ENCODE assay signal across 8 cellular contexts in genomic region chr15:25739687-25740121, GRCh38.
DNase-seq lines count a peak whose midpoint lies in the region; ATAC-seq, FAIRE-seq and TF ChIP-seq lines count a peak whose summit lies in the region.

No MANE protein-coding gene starts in this region.

- no TSS peak for BruUV-seq in mammary epithelial cell (replicated peaks; lab: Mats Ljungman, UMichigan)

- no peak overlapping the region for H2BK20ac ChIP-seq in H1 (ENCODE audit: low read length)

- no peak overlapping the region for H4K5ac ChIP-seq in H1 (ENCODE audit: insufficient read length, low read depth, low read length)

- H4K20me1 ChIP-seq in H1 (replicated peaks in 1 of 2; ENCODE audit: control insufficient read depth in 1 of 2, insufficient read depth in 2 of 2, low read length in 2 of 2) (no peaks in the 10 kb centered on the region), mammary epithelial cell (ENCODE audit: insufficient read depth, low read length) (no peaks in the 10 kb centered on the region)

- WGBS in H1 (ENCODE audit: extremely low coverage in 1 of 2, insufficient coverage in 1 of 2, insufficient read length in 1 of 2, insufficient replicate concordance in 2 of 2, low coverage in 1 of 2, low lambda C conversion rate in 2 of 2, missing lambda C conversion rate in 1 of 2), 2 experiments = 90% methylated on average over 7 of the region's 7 CpGs; no CpG with 5 or more reads in 1 of the 2 experiments
- WGBS in small intestine, 3 donors = 56 to 71% (median 59%) methylated on average over 7 of the region's 7 CpGs
- 24% methylated on average over 5 of the region's 7 CpGs for WGBS in mammary epithelial cell (ENCODE audit: low coverage, missing lambda C conversion rate)

- no peak overlapping the region for H3K56ac ChIP-seq in H1 (replicated peaks; ENCODE audit: insufficient read length, low read depth, low read length)

- no peaks in the 10 kb centered on the region for H3K4me1 ChIP-seq in H1 (replicated peaks in 1 of 4; ENCODE audit: control insufficient read depth in 3 of 4, insufficient read depth in 4 of 4, low read length in 3 of 4)
- H3K4me1 ChIP-seq in small intestine (ENCODE audit: control insufficient read depth in 2 of 2, insufficient read depth in 1 of 2, low read depth in 1 of 2, low read length in 1 of 2) = no peaks in the 10 kb centered on the region
- no peaks in the 10 kb centered on the region for H3K4me1 ChIP-seq in mammary epithelial cell (ENCODE audit: insufficient read depth, low read length)

- no peak overlapping the region for H3K27ac ChIP-seq in H1 (ENCODE audit: low read depth, low read length)
- H3K27ac ChIP-seq in small intestine (ENCODE audit: low read depth in 1 of 2, low read length in 1 of 2) = no peak overlapping the region
- H3K27ac ChIP-seq in mammary epithelial cell (ENCODE audit: insufficient read depth, low read depth, low read length) = no peak overlapping the region

- TF ChIP-seq POLR2A in H1 (IDR thresholded peaks at IDR 0.05; ENCODE audit: control extremely low read depth in 1 of 2, low read depth in 2 of 2, low read length in 2 of 2) = no peak

- H2AFZ ChIP-seq in H1 (ENCODE audit: low read length) (no peak overlapping the region), mammary epithelial cell (ENCODE audit: low read depth, low read length) (no peak overlapping the region)

- CTCF ChIA-PET in H1 (lab: Charles Lee; ENCODE audit: partially characterized antibody) = interaction anchor here (0.6 to 1.4 kb wide), 5 partner anchors 26 to 208 kb away, joined by 3 read pairs; no protein-coding TSS in a partner anchor
- CTCF ChIA-PET in mammary epithelial cell (lab: Charles Lee; ENCODE audit: low non-redundant PET) = no interaction called here

- H4K91ac ChIP-seq in H1 (replicated peaks; ENCODE audit: insufficient read length, low read length) = no peak overlapping the region

- H3K14ac ChIP-seq in H1 (ENCODE audit: insufficient read length) = no peak overlapping the region

- H3K18ac ChIP-seq in H1 (ENCODE audit: extremely low read depth, low read length) = no peak overlapping the region

- intact Hi-C loops in mammary epithelial cell (cut with micrococcal nuclease) = no loop called here

- dilution Hi-C loops in mammary epithelial cell (cut with HindIII; ENCODE audit: low sequenced_read_pairs) = no loop called here

- FAIRE-seq in H1 (lab: Jason Lieb, UNC) = peak; percentile 84
- FAIRE-seq in small intestine (lab: Jason Lieb, UNC) = no peak

- H3K27me3 ChIP-seq in H1 (replicated peaks in 1 of 4; ENCODE audit: control insufficient read depth in 3 of 4, extremely low read depth in 1 of 4, insufficient read depth in 3 of 4, low read length in 3 of 4) = no peaks in the 10 kb centered on the region
- no peaks in the 10 kb centered on the region for H3K27me3 ChIP-seq in small intestine (ENCODE audit: control insufficient read depth in 2 of 2, insufficient read depth in 2 of 2, low read length in 2 of 2)
- H3K27me3 ChIP-seq in mammary epithelial cell (ENCODE audit: insufficient read depth, low read length) = no peaks in the 10 kb centered on the region

- ATAC-seq in HG03039 (IDR thresholded peaks at IDR 0.05; ENCODE audit: unreplicated experiment) (peak; percentile 53), HG03520 (IDR thresholded peaks at IDR 0.05; ENCODE audit: unreplicated experiment) (no peak)

- H3K9me3 ChIP-seq in H1 (ENCODE audit: insufficient read depth in 2 of 2, low read depth in 1 of 2, low read length in 1 of 2) (no peaks in the 10 kb centered on the region), small intestine (ENCODE audit: control insufficient read depth, low read depth) (no peaks in the 10 kb centered on the region), mammary epithelial cell (replicated peaks; ENCODE audit: insufficient read depth, low read length) (peaks cover 66% of the 10 kb centered on the region)

- H2BK120ac ChIP-seq in H1 (replicated peaks; ENCODE audit: low read depth, low read length) = no peak overlapping the region

- in situ Hi-C loops in SK-MEL-5 (cut with HindIII; ENCODE audit: low pct_unique_long_range_greater_than_20kb, low sequenced_read_pairs) = no loop called here
- in situ Hi-C loops in mammary epithelial cell (cut with MboI; ENCODE audit: low sequenced_read_pairs in 2 of 2) = loop anchor here in 1 of 2 donors (25.0 kb wide), 1 partner anchor 102 kb away; no protein-coding TSS in a partner anchor

- H3K79me1 ChIP-seq in H1 (ENCODE audit: low read depth, low read length) = no peaks in the 10 kb centered on the region

- DNase-seq in EL (peak; percentile 20), SK-MEL-5 (ENCODE audit: low read depth, low spot score) (peak; percentile 62), H1 (ENCODE audit: low read depth in 1 of 2, low spot score in 2 of 2) (peak in 1 of 2 experiments; percentile 15), skeletal muscle cell (ENCODE audit: low read depth) (peak; percentile 44), small intestine (no peak), mammary epithelial cell (no peak)

- H3K23me2 ChIP-seq in H1 (ENCODE audit: low read depth, low read length) = no peaks in the 10 kb centered on the region

- TF ChIP-seq CTCF in H1 (IDR thresholded peaks at IDR 0.05; ENCODE audit: control extremely low read depth in 1 of 3, insufficient read depth in 1 of 3, low read depth in 1 of 3, low read length in 3 of 3) (peak; percentile 51 to 66 (median 54); a peak in 3 of 4 replicates), mammary epithelial cell (conservative IDR thresholded peaks at IDR 0.05 in 1 of 2, IDR thresholded peaks at IDR 0.05 in 1 of 2; ENCODE audit: extremely low read depth in 1 of 2, insufficient read depth in 1 of 2, low read depth in 1 of 2, low read length in 2 of 2) (no peak)

- H2BK12ac ChIP-seq in H1 (ENCODE audit: low read depth, low read length) = no peak overlapping the region

- H3K23ac ChIP-seq in H1 (ENCODE audit: insufficient read length) = no peak overlapping the region

- no peak for TF ChIP-seq EP300 in H1 (IDR thresholded peaks at IDR 0.05; ENCODE audit: borderline replicate concordance in 1 of 2, low read depth in 2 of 2, low read length in 2 of 2)

- H3K4ac ChIP-seq in H1 (replicated peaks; ENCODE audit: insufficient read length, low read depth, low read length) = no peak overlapping the region

- H3K4me2 ChIP-seq in H1 (ENCODE audit: insufficient read depth in 1 of 2, low read depth in 2 of 2, low read length in 2 of 2) (no peak overlapping the region), mammary epithelial cell (ENCODE audit: insufficient read depth, low read depth, low read length) (no peak overlapping the region)

- H3K9ac ChIP-seq in H1 (replicated peaks in 1 of 4; ENCODE audit: extremely low read depth in 1 of 4, low read depth in 3 of 4, low read length in 3 of 4) = no peak overlapping the region
- H3K9ac ChIP-seq in mammary epithelial cell (ENCODE audit: insufficient read depth, low read length) = no peak overlapping the region

- no peak overlapping the region for H4K8ac ChIP-seq in H1 (ENCODE audit: extremely low read depth, insufficient read depth, low read length)

- peak; percentile 68 to 72 for TF ChIP-seq RAD21 in H1 (IDR thresholded peaks at IDR 0.05 in 1 of 2, conservative IDR thresholded peaks at IDR 0.05 in 1 of 2; ENCODE audit: low read depth in 2 of 2, low read length in 2 of 2)

- POLR2A ChIA-PET in H1 (lab: Charles Lee; ENCODE audit: partially characterized antibody) = interaction anchor here (0.7 kb wide), 1 partner anchor 279 kb away, joined by 3 read pairs; no protein-coding TSS in a partner anchor

- H3K79me2 ChIP-seq in H1 (ENCODE audit: control insufficient read depth in 1 of 2, insufficient read depth in 2 of 2, low read length in 2 of 2) (no peaks in the 10 kb centered on the region), mammary epithelial cell (ENCODE audit: insufficient read depth, low read length) (no peaks in the 10 kb centered on the region)

- no peak overlapping the region for H2AK5ac ChIP-seq in H1 (ENCODE audit: low read depth, low read length)

- H2BK15ac ChIP-seq in H1 (ENCODE audit: low read length) = no peak overlapping the region

- no peaks in the 10 kb centered on the region for H3K36me3 ChIP-seq in H1 (ENCODE audit: control insufficient read depth in 2 of 4, insufficient read depth in 4 of 4, low read length in 3 of 4)
- no peaks in the 10 kb centered on the region for H3K36me3 ChIP-seq in small intestine (ENCODE audit: control insufficient read depth in 2 of 2, insufficient read depth in 2 of 2, low read length in 2 of 2)
- H3K36me3 ChIP-seq in mammary epithelial cell (ENCODE audit: insufficient read depth, low read length) = no peaks in the 10 kb centered on the region

- no peak overlapping the region for H2BK5ac ChIP-seq in H1 (ENCODE audit: low read depth, low read length)

- H3K4me3 ChIP-seq in H1 (ENCODE audit: extremely low read depth in 1 of 4, insufficient read depth in 2 of 4, low read depth in 3 of 4, low read length in 4 of 4) (no peak overlapping the region), skeletal muscle cell (ENCODE audit: low read depth, low read length) (no peak overlapping the region), small intestine (ENCODE audit: low read depth in 1 of 2, low read length in 2 of 2) (no peak overlapping the region), mammary epithelial cell (replicated peaks in 1 of 3; ENCODE audit: insufficient read depth in 1 of 3, low read depth in 2 of 3, low read length in 3 of 3) (no peak overlapping the region)

TF ChIP-seq in H1, 55 proteins besides CTCF, POLR2A, EP300 and RAD21:
- TF ChIP-seq JUN (IDR thresholded peaks at IDR 0.05; ENCODE audit: low read depth, low read length) (no peak), MAX (IDR thresholded peaks at IDR 0.05) (no peak), POU5F1 (IDR thresholded peaks at IDR 0.05; ENCODE audit: low read depth, low read length) (no peak), BACH1 (IDR thresholded peaks at IDR 0.05; ENCODE audit: low read length) (no peak), SAP30 (IDR thresholded peaks at IDR 0.05; ENCODE audit: insufficient read depth, insufficient replicate concordance, low read length) (no peak), RFX5 (IDR thresholded peaks at IDR 0.05; ENCODE audit: borderline replicate concordance, low read depth, low read length) (no peak), SP2 (IDR thresholded peaks at IDR 0.05; ENCODE audit: low read length) (no peak), ATF2 (IDR thresholded peaks at IDR 0.05; ENCODE audit: low read length) (no peak)

Comparison
In these comparisons a context has a peak if more than half of its experiments do, and no peak if none do; other contexts are left out.
1. DNase-seq: peak in EL (single experiment), SK-MEL-5 (single experiment) and skeletal muscle cell (single experiment); none in small intestine (single experiment) and mammary epithelial cell (single experiment).
2. CTCF ChIP-seq: peak in H1 (3 of 3); none in mammary epithelial cell (0 of 2).